Comparison of ENCODE assay signal across 8 cellular contexts in genomic region chr2:200455958-200456421, GRCh38. TPM values are rescaled to one million over a fixed set of nuclear protein-coding genes. Genes with fewer than 3 reads are reported as not detected.
DNase-seq lines count a peak whose midpoint lies in the region; ATAC-seq, FAIRE-seq and TF ChIP-seq lines count a peak whose summit lies in the region.

No MANE protein-coding gene starts in this region.

- peaks cover 23% of the 10 kb centered on the region for H3K4me1 Mint-ChIP-seq in activated naive CD8-positive, alpha-beta T cell treated with anti-CD3 and anti-CD28 coated beads, Interleukin-2, amount 50 U/mL, for 24 hours
- peaks cover 6% of the 10 kb centered on the region for H3K4me1 Mint-ChIP-seq in activated naive CD8-positive, alpha-beta T cell treated with anti-CD3 and anti-CD28 coated beads for 36 hours
- H3K4me1 Mint-ChIP-seq in astrocyte (ENCODE audit: low read depth, unreplicated experiment), result peaks cover 21% of the 10 kb centered on the region
- peaks cover 40% of the 10 kb centered on the region for H3K4me1 Mint-ChIP-seq in stimulated activated effector memory CD8-positive, alpha-beta T cell treated with anti-CD3 and anti-CD28 coated beads, Interleukin-12 subunit alpha, Interleukin-12 subunit beta, amount 100 ng/mL, for 72 hours

- ATAC-seq in activated naive CD8-positive, alpha-beta T cell treated with anti-CD3 and anti-CD28 coated beads, Interleukin-2, amount 50 U/mL, for 24 hours, result no peak
- ATAC-seq in HG03354 (IDR thresholded peaks at IDR 0.05; ENCODE audit: poor library complexity, severe bottlenecking, unreplicated experiment), result peak; percentile 53
- ATAC-seq in stimulated activated effector memory CD8-positive, alpha-beta T cell treated with anti-CD3 and anti-CD28 coated beads, Interleukin-12 subunit alpha, Interleukin-12 subunit beta, amount 100 ng/mL, for 72 hours, result peak; percentile 69

- H3K4me1 ChIP-seq in astrocyte (ENCODE audit: insufficient read depth, low read length) (peaks cover 9% of the 10 kb centered on the region), small intestine (ENCODE audit: control insufficient read depth in 2 of 2, insufficient read depth in 1 of 2, low read depth in 1 of 2, low read length in 1 of 2) (no peaks in the 10 kb centered on the region)

- WGBS in small intestine, 3 donors, result 63 to 95% (median 69%) methylated on average over 4 of the region's 4 CpGs

- H3K27me3 Mint-ChIP-seq in activated naive CD8-positive, alpha-beta T cell treated with anti-CD3 and anti-CD28 coated beads, Interleukin-2, amount 50 U/mL, for 24 hours, result no peaks in the 10 kb centered on the region
- no peaks in the 10 kb centered on the region for H3K27me3 Mint-ChIP-seq in activated naive CD8-positive, alpha-beta T cell treated with anti-CD3 and anti-CD28 coated beads for 36 hours
- no peaks in the 10 kb centered on the region for H3K27me3 Mint-ChIP-seq in astrocyte (ENCODE audit: low read depth, unreplicated experiment)

- H4K20me1 ChIP-seq in astrocyte (ENCODE audit: insufficient read depth, low read length), result no peaks in the 10 kb centered on the region

- no peaks in the 10 kb centered on the region for H3K79me2 ChIP-seq in astrocyte (ENCODE audit: insufficient read depth, low read length)

- no peak overlapping the region for H2AFZ ChIP-seq in astrocyte (ENCODE audit: low read depth, low read length)

- no peaks in the 10 kb centered on the region for H3K9me3 Mint-ChIP-seq in activated naive CD8-positive, alpha-beta T cell treated with anti-CD3 and anti-CD28 coated beads, Interleukin-2, amount 50 U/mL, for 24 hours
- H3K9me3 Mint-ChIP-seq in activated naive CD8-positive, alpha-beta T cell treated with anti-CD3 and anti-CD28 coated beads for 36 hours, result no peaks in the 10 kb centered on the region
- no peaks in the 10 kb centered on the region for H3K9me3 Mint-ChIP-seq in astrocyte (ENCODE audit: unreplicated experiment)
- no peaks in the 10 kb centered on the region for H3K9me3 Mint-ChIP-seq in stimulated activated effector memory CD8-positive, alpha-beta T cell treated with anti-CD3 and anti-CD28 coated beads, Interleukin-12 subunit alpha, Interleukin-12 subunit beta, amount 100 ng/mL, for 72 hours

- FAIRE-seq in astrocyte (lab: Jason Lieb, UNC) (no peak), small intestine (lab: Jason Lieb, UNC) (no peak)

- no peak overlapping the region for H3K9ac ChIP-seq in astrocyte (ENCODE audit: low read length)

- no peaks in the 10 kb centered on the region for H3K36me3 Mint-ChIP-seq in activated naive CD8-positive, alpha-beta T cell treated with anti-CD3 and anti-CD28 coated beads, Interleukin-2, amount 50 U/mL, for 24 hours (ENCODE audit: low read depth)
- H3K36me3 Mint-ChIP-seq in activated naive CD8-positive, alpha-beta T cell treated with anti-CD3 and anti-CD28 coated beads for 36 hours, result no peaks in the 10 kb centered on the region
- H3K36me3 Mint-ChIP-seq in astrocyte (ENCODE audit: low read depth, unreplicated experiment), result peaks cover 19% of the 10 kb centered on the region
- peaks cover 5% of the 10 kb centered on the region for H3K36me3 Mint-ChIP-seq in stimulated activated effector memory CD8-positive, alpha-beta T cell treated with anti-CD3 and anti-CD28 coated beads, Interleukin-12 subunit alpha, Interleukin-12 subunit beta, amount 100 ng/mL, for 72 hours

- no peak for TF ChIP-seq CTCF in astrocyte (IDR thresholded peaks at IDR 0.05; ENCODE audit: insufficient read depth, low read depth, low read length)

- peak overlapping the region; percentile 10 for H3K4me3 Mint-ChIP-seq in activated naive CD8-positive, alpha-beta T cell treated with anti-CD3 and anti-CD28 coated beads, Interleukin-2, amount 50 U/mL, for 24 hours
- no peak overlapping the region for H3K4me3 Mint-ChIP-seq in activated naive CD8-positive, alpha-beta T cell treated with anti-CD3 and anti-CD28 coated beads for 36 hours
- H3K4me3 Mint-ChIP-seq in astrocyte (ENCODE audit: unreplicated experiment), result no peak overlapping the region
- peak overlapping the region; percentile 74 for H3K4me3 Mint-ChIP-seq in stimulated activated effector memory CD8-positive, alpha-beta T cell treated with anti-CD3 and anti-CD28 coated beads, Interleukin-12 subunit alpha, Interleukin-12 subunit beta, amount 100 ng/mL, for 72 hours

- H3K4me3 ChIP-seq in astrocyte (ENCODE audit: insufficient read depth, low read depth, low read length) (no peak overlapping the region), small intestine (ENCODE audit: low read depth in 1 of 2, low read length in 2 of 2) (no peak overlapping the region)

- H3K4me2 ChIP-seq in astrocyte (ENCODE audit: low read length), result no peak overlapping the region

- DNase-seq in activated naive CD8-positive, alpha-beta T cell treated with anti-CD3 and anti-CD28 coated beads, Interleukin-2, amount 50 U/mL, for 24 hours, result no peak
- no peak for DNase-seq in activated naive CD8-positive, alpha-beta T cell treated with anti-CD3 and anti-CD28 coated beads for 36 hours
- no peak for DNase-seq in astrocyte (ENCODE audit: low read depth)
- DNase-seq in stimulated activated effector memory CD8-positive, alpha-beta T cell treated with anti-CD3 and anti-CD28 coated beads, Interleukin-12 subunit alpha, Interleukin-12 subunit beta, amount 100 ng/mL, for 72 hours (ENCODE audit: low spot score in 2 of 2), result peak in 1 of 2 donors; percentile 62
- no peak for DNase-seq in COR-L47 (lab: John Stamatoyannopoulos, UW)
- no peak for DNase-seq in amniotic stem cell (lab: John Stamatoyannopoulos, UW)
- no peak for DNase-seq in small intestine

- H3K36me3 ChIP-seq in astrocyte (ENCODE audit: insufficient read depth, low read length) (peaks cover 4% of the 10 kb centered on the region), small intestine (ENCODE audit: control insufficient read depth in 2 of 2, insufficient read depth in 2 of 2, low read length in 2 of 2) (peaks cover 3 to 7% of the 10 kb centered on the region in 2 donors)

- H3K27ac ChIP-seq in astrocyte (ENCODE audit: low read depth, low read length), result no peak overlapping the region
- no peak overlapping the region for H3K27ac ChIP-seq in small intestine (ENCODE audit: low read depth in 1 of 2, low read length in 1 of 2)

- H3K9me3 ChIP-seq in astrocyte (ENCODE audit: insufficient read depth, low read depth, low read length), result no peaks in the 10 kb centered on the region
- H3K9me3 ChIP-seq in small intestine (ENCODE audit: control insufficient read depth, low read depth), result no peaks in the 10 kb centered on the region

- H3K27me3 ChIP-seq in astrocyte (ENCODE audit: insufficient read depth, low read length) (no peaks in the 10 kb centered on the region), small intestine (ENCODE audit: control insufficient read depth in 2 of 2, insufficient read depth in 2 of 2, low read length in 2 of 2) (no peaks in the 10 kb centered on the region)

- H3K27ac Mint-ChIP-seq in activated naive CD8-positive, alpha-beta T cell treated with anti-CD3 and anti-CD28 coated beads, Interleukin-2, amount 50 U/mL, for 24 hours, result no peak overlapping the region
- H3K27ac Mint-ChIP-seq in activated naive CD8-positive, alpha-beta T cell treated with anti-CD3 and anti-CD28 coated beads for 36 hours, result no peak overlapping the region
- H3K27ac Mint-ChIP-seq in astrocyte (ENCODE audit: unreplicated experiment), result peak overlapping the region; percentile 50
- peak overlapping the region; percentile 97 for H3K27ac Mint-ChIP-seq in stimulated activated effector memory CD8-positive, alpha-beta T cell treated with anti-CD3 and anti-CD28 coated beads, Interleukin-12 subunit alpha, Interleukin-12 subunit beta, amount 100 ng/mL, for 72 hours

RNA-seq across cellular contexts. Expression of gene KCTD18, which starts 53.9 kb away (rescaled TPM):
- 10 to 100 TPM; 17.7 to 18.9 TPM for total RNA-seq in activated naive CD8-positive, alpha-beta T cell treated with anti-CD3 and anti-CD28 coated beads for 36 hours
- 6.4 and 8.2 TPM in 2 replicates for total RNA-seq in astrocyte
- 10 to 100 TPM in 2 of 3 donors, 1 to 10 TPM in 1; 8.6 to 11.6 (median 10.4) TPM for polyA plus RNA-seq in small intestine

Comparison
In these comparisons a context has a peak if more than half of its experiments do, and no peak if none do; other contexts are left out.
1. H3K4me3 Mint-ChIP-seq: peak in activated naive CD8-positive, alpha-beta T cell treated with anti-CD3 and anti-CD28 coated beads, Interleukin-2, amount 50 U/mL, for 24 hours (single experiment) and stimulated activated effector memory CD8-positive, alpha-beta T cell treated with anti-CD3 and anti-CD28 coated beads, Interleukin-12 subunit alpha, Interleukin-12 subunit beta, amount 100 ng/mL, for 72 hours (single experiment); none in activated naive CD8-positive, alpha-beta T cell treated with anti-CD3 and anti-CD28 coated beads for 36 hours (single experiment) and astrocyte (single experiment).
2. H3K27ac Mint-ChIP-seq: peak in astrocyte (single experiment) and stimulated activated effector memory CD8-positive, alpha-beta T cell treated with anti-CD3 and anti-CD28 coated beads, Interleukin-12 subunit alpha, Interleukin-12 subunit beta, amount 100 ng/mL, for 72 hours (single experiment); none in activated naive CD8-positive, alpha-beta T cell treated with anti-CD3 and anti-CD28 coated beads, Interleukin-2, amount 50 U/mL, for 24 hours (single experiment) and activated naive CD8-positive, alpha-beta T cell treated with anti-CD3 and anti-CD28 coated beads for 36 hours (single experiment).